Comparison of ENCODE assay signal across 9 cellular contexts in genomic region chr2:101699939-101700442, GRCh38. TPM values are rescaled to one million over a fixed set of nuclear protein-coding genes. Genes with fewer than 3 reads are reported as not detected.
A peak's percentile ranks its signal among the peaks of the same experiment; 100 is the strongest.
DNase-seq lines count a peak whose midpoint lies in the region; ATAC-seq and TF ChIP-seq lines count a peak whose summit lies in the region.
"Had no signal": no experiment of that assay in that cellular context is flagged by ENCODE, and none has a peak within 500 bp of the region (broad histone marks: within the 10 kb centered on the region; RNA-seq: fewer than 3 reads in every experiment).

No MANE protein-coding gene starts in this region.

- CTCF ChIA-PET in naive thymus-derived CD4-positive, alpha-beta T cell (lab: Charles Lee): interaction anchor here (0.5 to 3.4 kb wide), 8 partner anchors 18 to 141 kb away, joined by 3 to 10 read pairs (median 6); no protein-coding TSS in a partner anchor

- no peaks in the 10 kb centered on the region for H3K9me3 ChIP-seq in endocrine pancreas (ENCODE audit: control insufficient read depth, low read length)
- no peaks in the 10 kb centered on the region for H3K9me3 ChIP-seq in naive thymus-derived CD4-positive, alpha-beta T cell (ENCODE audit: control insufficient read depth in 2 of 3, low read length in 3 of 3)

- no peak for ATAC-seq in naive thymus-derived CD4-positive, alpha-beta T cell
- ATAC-seq in GM21529 (IDR thresholded peaks at IDR 0.05; ENCODE audit: unreplicated experiment): no peak
- ATAC-seq in activated T-helper 17 cell treated with anti-CD3 and anti-CD28 coated beads, Interleukin-2, amount 50 U/mL, for 72 hours (replicated peaks): no peak

- intact Hi-C loops in naive thymus-derived CD4-positive, alpha-beta T cell (cut with micrococcal nuclease): loop anchor here (1.0 to 10.0 kb wide), 11 partner anchors 17 to 695 kb away; partner anchors contain the start of genes RNF149 (in 2 of the 2), CNOT11 (in 1 of the 2), RFX8 (in 1 of the 2) and RPL31 (in 1 of the 2)

- no peaks in the 10 kb centered on the region for H3K27me3 Mint-ChIP-seq in naive thymus-derived CD4-positive, alpha-beta T cell
- no peaks in the 10 kb centered on the region for H3K27me3 Mint-ChIP-seq in progenitor cell of endocrine pancreas
- H3K27me3 Mint-ChIP-seq in activated T-helper 17 cell treated with anti-CD3 and anti-CD28 coated beads, Interleukin-2, amount 50 U/mL, for 72 hours: no peaks in the 10 kb centered on the region

- peaks cover 0 to 25% (median 0%) of the 10 kb centered on the region in 5 donors for H3K36me3 Mint-ChIP-seq in naive thymus-derived CD4-positive, alpha-beta T cell
- H3K36me3 Mint-ChIP-seq in progenitor cell of endocrine pancreas (ENCODE audit: insufficient read depth): peaks cover 16% of the 10 kb centered on the region
- H3K36me3 Mint-ChIP-seq in activated T-helper 17 cell treated with anti-CD3 and anti-CD28 coated beads, Interleukin-2, amount 50 U/mL, for 72 hours (ENCODE audit: low read depth): peaks cover 36% of the 10 kb centered on the region

- peak overlapping the region; percentile 93 for H3K4me3 ChIP-seq in AG10803 (ENCODE audit: low read length)
- peak overlapping the region; percentile 92 for H3K4me3 ChIP-seq in endocrine pancreas (ENCODE audit: control insufficient read depth, insufficient read depth, low read length)
- H3K4me3 ChIP-seq in naive thymus-derived CD4-positive, alpha-beta T cell (ENCODE audit: low read length): peak overlapping the region; percentile 89

- H3K36me3 ChIP-seq in endocrine pancreas (ENCODE audit: control insufficient read depth, insufficient read depth, low read length): no peaks in the 10 kb centered on the region
- no peaks in the 10 kb centered on the region for H3K36me3 ChIP-seq in naive thymus-derived CD4-positive, alpha-beta T cell (ENCODE audit: control insufficient read depth in 2 of 3, insufficient read depth in 3 of 3, low read length in 3 of 3)

- peaks cover 14% of the 10 kb centered on the region for H3K4me1 ChIP-seq in endocrine pancreas (ENCODE audit: control insufficient read depth, insufficient read depth, low read length)
- peaks cover 34 to 39% of the 10 kb centered on the region in 2 donors for H3K4me1 ChIP-seq in naive thymus-derived CD4-positive, alpha-beta T cell (ENCODE audit: control insufficient read depth in 2 of 2, insufficient read depth in 2 of 2, low read length in 2 of 2)

- POLR2A ChIA-PET in naive thymus-derived CD4-positive, alpha-beta T cell (lab: Charles Lee): interaction anchor here (0.7 to 3.1 kb wide), 14 partner anchors 11 to 281 kb away, joined by 3 to 47 read pairs (median 5); no protein-coding TSS in a partner anchor

- TF ChIP-seq CTCF in AG10803 (conservative IDR thresholded peaks at IDR 0.05; ENCODE audit: low read length) (no peak; the same call in 1 of the 2 replicates), progenitor cell of endocrine pancreas (IDR thresholded peaks at IDR 0.05; ENCODE audit: unreplicated experiment) (no peak)

- H3K4me3 Mint-ChIP-seq in naive thymus-derived CD4-positive, alpha-beta T cell: no peak overlapping the region
- no peak overlapping the region for H3K4me3 Mint-ChIP-seq in progenitor cell of endocrine pancreas (ENCODE audit: low read depth)
- H3K4me3 Mint-ChIP-seq in activated T-helper 17 cell treated with anti-CD3 and anti-CD28 coated beads, Interleukin-2, amount 50 U/mL, for 72 hours: no peak overlapping the region

- DNase-seq in AG10803 (ENCODE audit: low read depth): peak; percentile 42
- peak; percentile 46 for DNase-seq in LHCN-M2 (ENCODE audit: low read depth)
- no peak for DNase-seq in naive thymus-derived CD4-positive, alpha-beta T cell
- DNase-seq in progenitor cell of endocrine pancreas (ENCODE audit: low spot score, unreplicated experiment): no peak
- DNase-seq in dedifferentiated amniotic fluid mesenchymal stem cell (ENCODE audit: extremely low spot score): no peak
- DNase-seq: activated T-cell treated with anti-CD3 and anti-CD28 coated beads for 4 hours had no signal

- peak overlapping the region; percentile 79 for H3K27ac ChIP-seq in naive thymus-derived CD4-positive, alpha-beta T cell (ENCODE audit: low read depth, low read length)

- H3K9me3 Mint-ChIP-seq in naive thymus-derived CD4-positive, alpha-beta T cell: peaks cover 0 to 2% (median 0%) of the 10 kb centered on the region in 11 donors
- H3K9me3 Mint-ChIP-seq in progenitor cell of endocrine pancreas (ENCODE audit: low read depth): peaks cover 5% of the 10 kb centered on the region
- H3K9me3 Mint-ChIP-seq in activated T-helper 17 cell treated with anti-CD3 and anti-CD28 coated beads, Interleukin-2, amount 50 U/mL, for 72 hours: peaks cover 7% of the 10 kb centered on the region

- H3K27ac Mint-ChIP-seq in naive thymus-derived CD4-positive, alpha-beta T cell: no peak overlapping the region
- no peak overlapping the region for H3K27ac Mint-ChIP-seq in progenitor cell of endocrine pancreas
- H3K27ac Mint-ChIP-seq in activated T-helper 17 cell treated with anti-CD3 and anti-CD28 coated beads, Interleukin-2, amount 50 U/mL, for 72 hours: no peak overlapping the region

- H3K27me3 ChIP-seq in endocrine pancreas (ENCODE audit: control insufficient read depth, insufficient read depth, low read length): no peaks in the 10 kb centered on the region
- H3K27me3 ChIP-seq in naive thymus-derived CD4-positive, alpha-beta T cell (ENCODE audit: control insufficient read depth in 2 of 2, insufficient read depth in 2 of 2, low read length in 2 of 2): no peaks in the 10 kb centered on the region

- H3K4me1 Mint-ChIP-seq in naive thymus-derived CD4-positive, alpha-beta T cell: peaks cover 8 to 53% (median 32%) of the 10 kb centered on the region in 7 donors
- H3K4me1 Mint-ChIP-seq in progenitor cell of endocrine pancreas (ENCODE audit: low read depth): peaks cover 16% of the 10 kb centered on the region
- H3K4me1 Mint-ChIP-seq in activated T-helper 17 cell treated with anti-CD3 and anti-CD28 coated beads, Interleukin-2, amount 50 U/mL, for 72 hours: peaks cover 32% of the 10 kb centered on the region

- H3K9ac ChIP-seq in endocrine pancreas (ENCODE audit: control insufficient read depth, insufficient read depth, low read length): peak overlapping the region; percentile 13

RNA-seq across cellular contexts. Expression of gene MAP4K4, which starts 2.5 kb away (rescaled TPM):
- total RNA-seq in LHCN-M2 (2014; rRNA removed) (215 and 252 TPM in 2 replicates), progenitor cell of endocrine pancreas (171 and 184 TPM in 2 replicates)
- polyA plus RNA-seq in LHCN-M2 (2012): 114 TPM
- total RNA-seq in naive thymus-derived CD4-positive, alpha-beta T cell: 100 to 1,000 TPM; 104 to 138 (median 128) TPM
- polyA plus RNA-seq in naive thymus-derived CD4-positive, alpha-beta T cell: 10 to 100 TPM; 13.6 to 14.2 TPM
- total RNA-seq in activated T-helper 17 cell treated with anti-CD3 and anti-CD28 coated beads, Interleukin-2, amount 50 U/mL, for 72 hours: 10 to 100 TPM; 26.4 to 54.9 TPM

Comparison
In these comparisons a context has a peak if more than half of its experiments do, and no peak if none do; other contexts are left out.
1. DNase-seq: peak in AG10803 (single experiment) and LHCN-M2 (single experiment); none in naive thymus-derived CD4-positive, alpha-beta T cell (0 of 9), progenitor cell of endocrine pancreas (single experiment) and dedifferentiated amniotic fluid mesenchymal stem cell (single experiment).
2. Peak in every context shown above with its lines, with median percentiles within 50 percentile points of each other: H3K4me3 ChIP-seq.